In the genomic region with DNA sequence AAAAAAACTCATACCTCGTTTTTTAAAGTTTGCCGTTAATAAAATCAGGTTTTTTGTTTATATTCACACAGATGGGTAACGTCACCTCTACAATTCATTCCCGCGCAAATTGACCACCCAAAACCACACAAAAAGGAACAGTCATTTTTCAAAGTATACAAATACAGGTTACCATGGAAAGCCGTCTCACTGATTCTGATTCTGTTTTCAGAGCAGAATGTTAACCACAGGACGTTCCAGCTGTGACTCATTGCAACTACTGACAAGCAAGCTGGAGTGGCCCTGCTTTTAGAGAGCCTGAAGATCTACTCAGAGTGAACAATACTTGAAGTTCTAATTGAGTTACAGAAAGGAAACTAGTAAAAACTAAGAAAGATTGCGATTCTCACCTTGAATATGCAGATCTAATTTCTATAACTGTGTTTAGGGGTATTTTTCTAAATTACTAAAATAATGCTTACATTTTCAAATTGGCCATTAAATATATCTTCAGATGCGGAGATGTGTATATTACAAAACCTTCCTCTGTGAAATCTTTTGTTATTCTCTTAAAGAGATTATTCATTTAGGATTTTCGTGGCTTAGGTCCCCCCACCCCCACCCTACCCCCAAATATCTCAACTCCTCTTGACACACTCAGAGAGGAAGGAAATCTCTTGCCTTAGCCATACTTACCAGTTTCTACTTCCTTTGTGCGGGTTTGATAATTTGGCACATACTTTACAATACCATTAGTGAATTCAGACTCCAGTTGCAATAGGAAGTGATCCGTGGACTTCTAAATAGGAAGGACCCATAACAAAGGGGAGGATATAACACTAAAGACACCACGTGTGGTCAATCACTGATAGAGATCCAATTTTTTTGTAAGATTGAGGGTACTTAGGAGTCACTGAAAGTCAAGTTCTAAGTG, we compare ENCODE assay signal across 8 cellular contexts.
DNase-seq lines count a peak whose midpoint lies in the region; ATAC-seq, FAIRE-seq and TF ChIP-seq lines count a peak whose summit lies in the region.

No MANE protein-coding gene starts in this region.

- H3K4me3 Mint-ChIP-seq in WTC11, result no peak overlapping the region; the same call in 1 of the 2 replicates

- peak overlapping the region; percentile 73 to 90 (median 79) for H3K4me2 ChIP-seq in BLaER1 treated with 17β-estradiol and CSF1 and Interleukin-3, amounts not matched to agents 10 nM and 100 nM

- peaks cover 5 to 13% (median 9%) of the 10 kb centered on the region in 11 experiments; a peak in 21 of 22 replicates for H3K9me3 ChIP-seq in BLaER1 treated with 17β-estradiol and CSF1 and Interleukin-3, amounts not matched to agents 10 nM and 100 nM (replicated peaks in 1 of 11)
- H3K9me3 ChIP-seq in lower lobe of right lung, result no peaks in the 10 kb centered on the region

- no peak for FAIRE-seq in HTR-8/SVneo (lab: Jason Lieb, UNC)

- intact Hi-C loops in lower lobe of right lung (cut with DNase I), result no loop called here

- no peaks in the 10 kb centered on the region for H4K20me1 ChIP-seq in BLaER1 treated with 17β-estradiol and CSF1 and Interleukin-3, amounts not matched to agents 10 nM and 100 nM

- peak; percentile 94 for ATAC-seq in GM21423 (IDR thresholded peaks at IDR 0.05; ENCODE audit: unreplicated experiment)
- peak; percentile 46 for ATAC-seq in WTC11
- peak; percentile 94 to 96 for ATAC-seq in lower lobe of right lung

- H3K9ac ChIP-seq in BLaER1 treated with 17β-estradiol and CSF1 and Interleukin-3, amounts not matched to agents 10 nM and 100 nM, result peak overlapping the region; percentile 67 to 79 (median 75); a peak in 21 of 22 replicates

- H3K27me3 ChIP-seq in BLaER1 treated with 17β-estradiol and CSF1 and Interleukin-3, amounts not matched to agents 10 nM and 100 nM, result no peaks in the 10 kb centered on the region
- H3K27me3 ChIP-seq in lower lobe of right lung (ENCODE audit: low read depth), result no peaks in the 10 kb centered on the region

- peaks cover 44 to 71% (median 63%) of the 10 kb centered on the region in 10 experiments for H3K4me1 ChIP-seq in BLaER1 treated with 17β-estradiol and CSF1 and Interleukin-3, amounts not matched to agents 10 nM and 100 nM
- peaks cover 50% of the 10 kb centered on the region for H3K4me1 ChIP-seq in lower lobe of right lung

- peak overlapping the region; percentile 72 to 95 (median 90) for H3K27ac ChIP-seq in BLaER1 treated with 17β-estradiol and CSF1 and Interleukin-3, amounts not matched to agents 10 nM and 100 nM
- peak overlapping the region; percentile 76 for H3K27ac ChIP-seq in lower lobe of right lung

- peaks cover 6% of the 10 kb centered on the region for H3K36me3 Mint-ChIP-seq in WTC11

- 0 out of 22 replicates have a peak, but pooled peaks cover 0 to 6% (median 0%) of the 10 kb centered on the region in 11 experiments for H3K36me3 ChIP-seq in BLaER1 treated with 17β-estradiol and CSF1 and Interleukin-3, amounts not matched to agents 10 nM and 100 nM
- H3K36me3 ChIP-seq in lower lobe of right lung, result no peaks in the 10 kb centered on the region

- peaks cover 34% of the 10 kb centered on the region for H3K4me1 Mint-ChIP-seq in WTC11

- DNase-seq in HTR-8/SVneo (ENCODE audit: insufficient read length, low spot score) (peak; percentile 73), WTC11 (ENCODE audit: low spot score) (no peak), lower lobe of right lung (no peak), NCI-H2171 treated with DMSO at 0.1 percent for 48 hours (lab: John Stamatoyannopoulos, UW) (no peak)
- peak; percentile 91 for DNase-seq in central memory CD4-positive, alpha-beta T cell
- peak; percentile 48 to 50 for DNase-seq in stimulated activated CD8-positive, alpha-beta memory T cell treated with anti-CD3 and anti-CD28 coated beads, Interleukin-7, amount 100 ng/mL, for 1 hour (ENCODE audit: low read depth in 2 of 2)

- TF ChIP-seq CTCF in WTC11 (IDR thresholded peaks at IDR 0.05) (no peak), lower lobe of right lung (IDR thresholded peaks at IDR 0.05) (no peak)

- CTCF ChIA-PET in WTC11 (lab: Charles Lee), result interaction anchor here (0.6 kb wide), 1 partner anchor 451 kb away, joined by 3 read pairs; no protein-coding TSS in a partner anchor

- peaks cover 9% of the 10 kb centered on the region for H3K9me3 Mint-ChIP-seq in WTC11

- peak overlapping the region; percentile 92 for H3K27ac Mint-ChIP-seq in WTC11

- H3K4me3 ChIP-seq in BLaER1 treated with 17β-estradiol and CSF1 and Interleukin-3, amounts not matched to agents 10 nM and 100 nM, result peak overlapping the region in 7 of 10 experiments; percentile 7 to 45 (median 21); a peak in 8 of 20 replicates
- H3K4me3 ChIP-seq in lower lobe of right lung, result no peak overlapping the region

- 0 out of 2 replicates have a peak, but pooled peaks cover 5% of the 10 kb centered on the region for H3K27me3 Mint-ChIP-seq in WTC11 (ENCODE audit: low read depth)

- POLR2A ChIA-PET in WTC11 (lab: Charles Lee), result interaction anchor here (1.2 kb wide), 1 partner anchor 73 kb away, joined by 3 read pairs; no protein-coding TSS in a partner anchor

TF ChIP-seq in WTC11, 78 proteins besides CTCF, POLR2A, EP300 and RAD21:
- TF ChIP-seq, protein P1, sequence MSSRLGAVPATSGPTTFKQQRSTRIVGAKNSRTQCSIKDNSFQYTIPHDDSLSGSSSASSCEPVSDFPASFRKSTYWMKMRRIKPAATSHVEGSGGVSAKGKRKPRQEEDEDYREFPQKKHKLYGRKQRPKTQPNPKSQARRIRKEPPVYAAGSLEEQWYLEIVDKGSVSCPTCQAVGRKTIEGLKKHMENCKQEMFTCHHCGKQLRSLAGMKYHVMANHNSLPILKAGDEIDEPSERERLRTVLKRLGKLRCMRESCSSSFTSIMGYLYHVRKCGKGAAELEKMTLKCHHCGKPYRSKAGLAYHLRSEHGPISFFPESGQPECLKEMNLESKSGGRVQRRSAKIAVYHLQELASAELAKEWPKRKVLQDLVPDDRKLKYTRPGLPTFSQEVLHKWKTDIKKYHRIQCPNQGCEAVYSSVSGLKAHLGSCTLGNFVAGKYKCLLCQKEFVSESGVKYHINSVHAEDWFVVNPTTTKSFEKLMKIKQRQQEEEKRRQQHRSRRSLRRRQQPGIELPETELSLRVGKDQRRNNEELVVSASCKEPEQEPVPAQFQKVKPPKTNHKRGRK (CRISPR knock-in tag; IDR thresholded peaks at IDR 0.05; ENCODE audit: borderline replicate concordance), result no peak
- TF ChIP-seq, protein P2, sequence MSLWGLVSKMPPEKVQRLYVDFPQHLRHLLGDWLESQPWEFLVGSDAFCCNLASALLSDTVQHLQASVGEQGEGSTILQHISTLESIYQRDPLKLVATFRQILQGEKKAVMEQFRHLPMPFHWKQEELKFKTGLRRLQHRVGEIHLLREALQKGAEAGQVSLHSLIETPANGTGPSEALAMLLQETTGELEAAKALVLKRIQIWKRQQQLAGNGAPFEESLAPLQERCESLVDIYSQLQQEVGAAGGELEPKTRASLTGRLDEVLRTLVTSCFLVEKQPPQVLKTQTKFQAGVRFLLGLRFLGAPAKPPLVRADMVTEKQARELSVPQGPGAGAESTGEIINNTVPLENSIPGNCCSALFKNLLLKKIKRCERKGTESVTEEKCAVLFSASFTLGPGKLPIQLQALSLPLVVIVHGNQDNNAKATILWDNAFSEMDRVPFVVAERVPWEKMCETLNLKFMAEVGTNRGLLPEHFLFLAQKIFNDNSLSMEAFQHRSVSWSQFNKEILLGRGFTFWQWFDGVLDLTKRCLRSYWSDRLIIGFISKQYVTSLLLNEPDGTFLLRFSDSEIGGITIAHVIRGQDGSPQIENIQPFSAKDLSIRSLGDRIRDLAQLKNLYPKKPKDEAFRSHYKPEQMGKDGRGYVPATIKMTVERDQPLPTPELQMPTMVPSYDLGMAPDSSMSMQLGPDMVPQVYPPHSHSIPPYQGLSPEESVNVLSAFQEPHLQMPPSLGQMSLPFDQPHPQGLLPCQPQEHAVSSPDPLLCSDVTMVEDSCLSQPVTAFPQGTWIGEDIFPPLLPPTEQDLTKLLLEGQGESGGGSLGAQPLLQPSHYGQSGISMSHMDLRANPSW (CRISPR knock-in tag; conservative IDR thresholded peaks at IDR 0.05; ENCODE audit: low read depth), result no peak
- no peak for TF ChIP-seq TCF7 (CRISPR knock-in tag; IDR thresholded peaks at IDR 0.05; ENCODE audit: low read depth)
- TF ChIP-seq, protein P3, sequence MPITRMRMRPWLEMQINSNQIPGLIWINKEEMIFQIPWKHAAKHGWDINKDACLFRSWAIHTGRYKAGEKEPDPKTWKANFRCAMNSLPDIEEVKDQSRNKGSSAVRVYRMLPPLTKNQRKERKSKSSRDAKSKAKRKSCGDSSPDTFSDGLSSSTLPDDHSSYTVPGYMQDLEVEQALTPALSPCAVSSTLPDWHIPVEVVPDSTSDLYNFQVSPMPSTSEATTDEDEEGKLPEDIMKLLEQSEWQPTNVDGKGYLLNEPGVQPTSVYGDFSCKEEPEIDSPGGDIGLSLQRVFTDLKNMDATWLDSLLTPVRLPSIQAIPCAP (CRISPR knock-in tag; IDR thresholded peaks at IDR 0.05), result no peak
- TF ChIP-seq, protein P4, sequence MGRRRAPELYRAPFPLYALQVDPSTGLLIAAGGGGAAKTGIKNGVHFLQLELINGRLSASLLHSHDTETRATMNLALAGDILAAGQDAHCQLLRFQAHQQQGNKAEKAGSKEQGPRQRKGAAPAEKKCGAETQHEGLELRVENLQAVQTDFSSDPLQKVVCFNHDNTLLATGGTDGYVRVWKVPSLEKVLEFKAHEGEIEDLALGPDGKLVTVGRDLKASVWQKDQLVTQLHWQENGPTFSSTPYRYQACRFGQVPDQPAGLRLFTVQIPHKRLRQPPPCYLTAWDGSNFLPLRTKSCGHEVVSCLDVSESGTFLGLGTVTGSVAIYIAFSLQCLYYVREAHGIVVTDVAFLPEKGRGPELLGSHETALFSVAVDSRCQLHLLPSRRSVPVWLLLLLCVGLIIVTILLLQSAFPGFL (CRISPR knock-in tag; IDR thresholded peaks at IDR 0.05; ENCODE audit: borderline replicate concordance), result no peak
- no peak for TF ChIP-seq NFYB (CRISPR knock-in tag; conservative IDR thresholded peaks at IDR 0.05; ENCODE audit: low read depth)
- TF ChIP-seq ZNF423 (CRISPR knock-in tag; IDR thresholded peaks at IDR 0.05), result no peak
- TF ChIP-seq EMX1 (CRISPR knock-in tag; IDR thresholded peaks at IDR 0.05), result no peak
- no peak for TF ChIP-seq NR3C1 (CRISPR knock-in tag; conservative IDR thresholded peaks at IDR 0.05; ENCODE audit: low read depth)
- TF ChIP-seq ELF4 (CRISPR knock-in tag; IDR thresholded peaks at IDR 0.05; ENCODE audit: low read depth), result no peak
- TF ChIP-seq, protein P5, sequence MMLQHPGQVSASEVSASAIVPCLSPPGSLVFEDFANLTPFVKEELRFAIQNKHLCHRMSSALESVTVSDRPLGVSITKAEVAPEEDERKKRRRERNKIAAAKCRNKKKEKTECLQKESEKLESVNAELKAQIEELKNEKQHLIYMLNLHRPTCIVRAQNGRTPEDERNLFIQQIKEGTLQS (CRISPR knock-in tag; conservative IDR thresholded peaks at IDR 0.05), result no peak
- TF ChIP-seq IRF2 (CRISPR knock-in tag; IDR thresholded peaks at IDR 0.05; ENCODE audit: borderline replicate concordance, low read depth), result no peak
- TF ChIP-seq ZNF232 (CRISPR knock-in tag; IDR thresholded peaks at IDR 0.05), result no peak
- TF ChIP-seq JAZF1 (CRISPR knock-in tag; IDR thresholded peaks at IDR 0.05), result no peak
- TF ChIP-seq MXD4 (CRISPR knock-in tag; IDR thresholded peaks at IDR 0.05; ENCODE audit: borderline replicate concordance), result no peak
- no peak for TF ChIP-seq ZNF219 (CRISPR knock-in tag; IDR thresholded peaks at IDR 0.05; ENCODE audit: borderline replicate concordance)

Comparison
In these comparisons a context has a peak if more than half of its experiments do, and no peak if none do; other contexts are left out.
1. DNase-seq: peak in HTR-8/SVneo (single experiment), central memory CD4-positive, alpha-beta T cell (single experiment) and stimulated activated CD8-positive, alpha-beta memory T cell treated with anti-CD3 and anti-CD28 coated beads, Interleukin-7, amount 100 ng/mL, for 1 hour (2 of 2); none in WTC11 (single experiment), lower lobe of right lung (single experiment) and NCI-H2171 treated with DMSO at 0.1 percent for 48 hours (single experiment).
2. Peak in every context shown above with its lines, with median percentiles within 50 percentile points of each other: ATAC-seq.